8 cellular contexts compared by ENCODE assay signal in the genomic region with DNA sequence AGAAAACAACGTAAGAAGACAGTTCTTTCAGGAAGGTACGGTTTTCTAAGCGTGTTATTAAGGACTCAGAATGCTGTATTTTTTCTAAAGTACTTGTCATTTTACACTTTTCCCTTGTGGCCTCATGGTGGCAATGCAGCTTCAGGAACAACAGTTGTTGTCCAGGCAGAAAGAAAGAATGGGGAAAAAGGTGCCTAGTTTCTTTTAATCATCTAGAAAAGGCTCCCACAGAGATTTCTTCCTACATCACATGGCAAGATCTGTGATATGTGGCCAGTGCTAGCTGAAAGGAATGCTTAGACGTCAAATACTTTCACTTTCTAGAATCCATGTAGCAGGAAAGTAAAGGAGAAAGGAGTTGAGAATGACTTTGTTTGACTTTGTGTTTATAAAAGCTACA. TPM values are rescaled to one million over a fixed set of nuclear protein-coding genes. Genes with fewer than 3 reads are reported as not detected.
DNase-seq lines count a peak whose midpoint lies in the region; ATAC-seq and TF ChIP-seq lines count a peak whose summit lies in the region.

No MANE protein-coding gene starts in this region.

- no peaks in the 10 kb centered on the region for H3K4me1 ChIP-seq in testis

- no peak overlapping the region for H3K27ac ChIP-seq in testis

- no peak overlapping the region for H3K4me3 ChIP-seq in testis

- peak; percentile 91 for TF ChIP-seq RAD21 in Ishikawa (IDR thresholded peaks at IDR 0.05; ENCODE audit: low read depth)

- TF ChIP-seq EP300 in Ishikawa (IDR thresholded peaks at IDR 0.05; ENCODE audit: borderline replicate concordance), result no peak; the same call in 1 of the 2 replicates

- H3K9me3 ChIP-seq in testis, result no peaks in the 10 kb centered on the region

- POLR2A ChIA-PET in GM10248 (lab: Yijun Ruan, JAX), result no interaction called here

- DNase-seq in GM10248 (ENCODE audit: extremely low spot score) (peak; percentile 7), SW480 (ENCODE audit: low spot score) (peak; percentile 53), glomerular visceral epithelial cell (ENCODE audit: extremely low spot score) (peak; percentile 95), testis (peak; percentile 39), CD1c-positive myeloid dendritic cell (ENCODE audit: extremely low spot score) (no peak)
- DNase-seq in activated CD4-positive, CD25-positive, alpha-beta regulatory T cell (lab: John Stamatoyannopoulos, UW), result no peak

- H3K27me3 ChIP-seq in testis, result no peaks in the 10 kb centered on the region

- no peaks in the 10 kb centered on the region for H3K36me3 ChIP-seq in testis (ENCODE audit: low read depth, missing control alignments)

- intact Hi-C loops in testis (cut with DNase I; ENCODE audit: low total_unique reads), result no loop called here

- no peak for ATAC-seq in GM21737 (IDR thresholded peaks at IDR 0.05; ENCODE audit: unreplicated experiment)

- CTCF ChIA-PET in GM10248 (lab: Yijun Ruan, JAX), result interaction anchor here (0.7 to 1.9 kb wide), 9 partner anchors 9 to 1139 kb away, joined by 3 to 11 read pairs (median 3); no protein-coding TSS in a partner anchor

- TF ChIP-seq POLR2A in testis (IDR thresholded peaks at IDR 0.05), result no peak

- TF ChIP-seq CTCF in GM10248 (IDR thresholded peaks at IDR 0.05; ENCODE audit: control extremely low read depth, extremely low read depth, low read depth, missing control alignments) (peak; percentile 60), testis (IDR thresholded peaks at IDR 0.05) (peak; percentile 39 to 48 (median 40))

- WGBS in testis, 2 donors, result 18 to 22% methylated on average over 4 of the region's 4 CpGs

TF ChIP-seq in Ishikawa, 13 proteins besides CTCF, POLR2A, EP300 and RAD21:
- 0 out of 2 replicates have a peak, but pooled peaks have one; percentile 32 for TF ChIP-seq TEAD4 (IDR thresholded peaks at IDR 0.05)
- no peak for TF ChIP-seq TCF12 (IDR thresholded peaks at IDR 0.05; ENCODE audit: low read depth)
- TF ChIP-seq, protein P1, sequence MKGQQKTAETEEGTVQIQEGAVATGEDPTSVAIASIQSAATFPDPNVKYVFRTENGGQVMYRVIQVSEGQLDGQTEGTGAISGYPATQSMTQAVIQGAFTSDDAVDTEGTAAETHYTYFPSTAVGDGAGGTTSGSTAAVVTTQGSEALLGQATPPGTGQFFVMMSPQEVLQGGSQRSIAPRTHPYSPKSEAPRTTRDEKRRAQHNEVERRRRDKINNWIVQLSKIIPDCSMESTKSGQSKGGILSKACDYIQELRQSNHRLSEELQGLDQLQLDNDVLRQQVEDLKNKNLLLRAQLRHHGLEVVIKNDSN (IDR thresholded peaks at IDR 0.05), result peak; percentile 29; the same call in 1 of the 2 replicates
- TF ChIP-seq FOXM1 (IDR thresholded peaks at IDR 0.05; ENCODE audit: borderline replicate concordance, low read depth), result peak; percentile 10; the same call in 1 of the 2 replicates

RNA-seq across cellular contexts. Expression of gene TRAM1L1, which starts 49.0 kb away (rescaled TPM):
- 1 to 10 TPM; 8.3 to 8.7 TPM for total RNA-seq in testis
- 5.6 TPM for polyA plus RNA-seq in testis (ENCODE audit: insufficient read depth, low read depth, low replicate concordance)

Comparison
In these comparisons a context has a peak if more than half of its experiments do, and no peak if none do; other contexts are left out.
1. DNase-seq: peak in GM10248 (single experiment), SW480 (single experiment), glomerular visceral epithelial cell (single experiment) and testis (single experiment); none in CD1c-positive myeloid dendritic cell (single experiment) and activated CD4-positive, CD25-positive, alpha-beta regulatory T cell (0 of 4).